Comparison of ENCODE assay signal across 12 cellular contexts in genomic region chr6:13099771-13100170, GRCh38.
A peak's percentile ranks its signal among the peaks of the same experiment; 100 is the strongest.
DNase-seq lines count a peak whose midpoint lies in the region; ATAC-seq and TF ChIP-seq lines count a peak whose summit lies in the region.
"Had no signal": no experiment of that assay in that cellular context is flagged by ENCODE, and none has a peak within 500 bp of the region (broad histone marks: within the 10 kb centered on the region; RNA-seq: fewer than 3 reads in every experiment).

No MANE protein-coding gene starts in this region.

- no peak for ATAC-seq in GM18867 (IDR thresholded peaks at IDR 0.05; ENCODE audit: unreplicated experiment)
- ATAC-seq: activated T-helper 17 cell treated with anti-CD3 and anti-CD28 coated beads, Interleukin-2, amount 50 U/mL, for 72 hours had no signal

- peak; percentile 5 for DNase-seq in SKM-1 (lab: John Stamatoyannopoulos, UW; ENCODE audit: unreplicated experiment)
- no peak for DNase-seq in SKM-1 treated with dmso at 0.1 percent for 144 hours (lab: John Stamatoyannopoulos, UW; ENCODE audit: unreplicated experiment)
- DNase-seq in Kasumi-1 (lab: John Stamatoyannopoulos, UW) = peak; percentile 33 to 39
- DNase-seq in cardiac fibroblast (ENCODE audit: low read depth in 2 of 2) = no peak
- no peak for DNase-seq in retinal pigment epithelial cell (ENCODE audit: low read depth)
- no peak for DNase-seq in activated CD8-positive, alpha-beta memory T cell treated with anti-CD3 and anti-CD28 coated beads for 24 hours
- no peak for DNase-seq in COLO668 (lab: John Stamatoyannopoulos, UW; ENCODE audit: unreplicated experiment)
- DNase-seq: NCI-H1048, NCI-H2227 treated with DMSO at 0.1 percent for 48 hours, transverse colon had no signal

- TF ChIP-seq CTCF in cardiac fibroblast (IDR thresholded peaks at IDR 0.05; ENCODE audit: low read depth, low read length) (peak; percentile 12), retinal pigment epithelial cell (conservative IDR thresholded peaks at IDR 0.05; ENCODE audit: low read depth, low read length) (peak; percentile 35)

- no peak overlapping the region for H3K4me3 ChIP-seq in cardiac fibroblast (replicated peaks in 1 of 2; ENCODE audit: low read depth in 2 of 2, low read length in 2 of 2)
- H3K4me3 ChIP-seq in retinal pigment epithelial cell (ENCODE audit: low read length) = no peak overlapping the region
- H3K4me3 ChIP-seq: transverse colon had no signal

Comparison
In these comparisons a context has a peak if more than half of its experiments do, and no peak if none do; other contexts are left out.
1. DNase-seq: peak in SKM-1 (single experiment) and Kasumi-1 (2 of 2); none in SKM-1 treated with dmso at 0.1 percent for 144 hours (single experiment), cardiac fibroblast (0 of 2), retinal pigment epithelial cell (single experiment), activated CD8-positive, alpha-beta memory T cell treated with anti-CD3 and anti-CD28 coated beads for 24 hours (single experiment) and COLO668 (single experiment).